Comparison of ENCODE assay signal across 39 cellular contexts in the genomic region with DNA sequence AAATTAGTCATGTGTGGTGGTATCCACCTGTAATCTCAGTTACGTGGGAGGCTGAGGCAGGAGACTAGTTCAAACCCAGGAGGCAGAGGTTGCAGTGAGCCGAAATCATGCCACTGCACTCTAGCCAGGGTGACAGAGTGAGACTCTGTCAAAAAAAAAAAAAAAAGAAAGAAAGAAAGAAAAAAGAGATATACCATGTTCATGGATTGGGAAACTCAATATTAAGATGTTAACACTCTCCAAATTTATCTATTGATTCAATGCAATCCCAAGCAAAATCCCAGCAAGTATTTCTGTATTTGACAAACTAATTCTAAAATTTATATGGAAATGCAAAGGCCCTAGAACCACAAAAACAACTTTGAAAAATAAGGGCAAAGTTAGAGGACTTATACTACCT. TPM values are rescaled to one million over a fixed set of nuclear protein-coding genes. Genes with fewer than 3 reads are reported as not detected.
"Had no signal": no experiment of that assay in that cellular context is flagged by ENCODE, and none has a peak within 500 bp of the region (broad histone marks: within the 10 kb centered on the region; RNA-seq: fewer than 3 reads in every experiment).

No MANE protein-coding gene starts in this region.

- H3K4me3 ChIP-seq: MG63 had no signal

- H3K36me3 ChIP-seq: MG63 had no signal

- DNase-seq: Karpas-422, Kasumi-1, MG63, MM.1S, MV-4-11, NCI-H1048, NCI-H1092, NCI-H1092 treated with DMSO at 0.1 percent for 48 hours, NCI-H1105, NCI-H1105 treated with DMSO at 0.1 percent for 48 hours, NCI-H1417, NCI-H1417 treated with DMSO at 0.1 percent for 48 hours, NCI-H1436, NCI-H1436 treated with DMSO at 0.1 percent for 48 hours, NCI-H146, NCI-H1694, NCI-H1694 treated with DMSO at 0.1 percent for 48 hours, NCI-H187, NCI-H187 treated with DMSO at 0.1 percent for 48 hours, NCI-H1930, NCI-H2029, NCI-H2029 treated with DMSO at 0.1 percent for 48 hours, NCI-H2081, NCI-H2081 treated with DMSO at 0.1 percent for 48 hours, NCI-H2107, NCI-H2171, NCI-H2171 treated with DMSO at 0.1 percent for 48 hours, NCI-H2227 treated with DMSO at 0.1 percent for 48 hours, NCI-H226, NCI-H345, NCI-H446, NCI-H446 treated with DMSO at 0.1 percent for 48 hours, NCI-H510A, NCI-H510A treated with DMSO at 0.1 percent for 48 hours, NCI-H524 had no signal

- H3K27me3 ChIP-seq: MG63 had no signal

RNA-seq across cellular contexts. Expression of a gene that starts 11.0 kb away (rescaled TPM):
- total RNA-seq: LHCN-M2, M059J, NCI-H460 had no signal

RNA-seq across cellular contexts. Expression of a gene that starts 19.8 kb away (rescaled TPM):
- total RNA-seq: MCF 10A had no signal
